ENCODE assay signal across 12 cellular contexts in the genomic region with DNA sequence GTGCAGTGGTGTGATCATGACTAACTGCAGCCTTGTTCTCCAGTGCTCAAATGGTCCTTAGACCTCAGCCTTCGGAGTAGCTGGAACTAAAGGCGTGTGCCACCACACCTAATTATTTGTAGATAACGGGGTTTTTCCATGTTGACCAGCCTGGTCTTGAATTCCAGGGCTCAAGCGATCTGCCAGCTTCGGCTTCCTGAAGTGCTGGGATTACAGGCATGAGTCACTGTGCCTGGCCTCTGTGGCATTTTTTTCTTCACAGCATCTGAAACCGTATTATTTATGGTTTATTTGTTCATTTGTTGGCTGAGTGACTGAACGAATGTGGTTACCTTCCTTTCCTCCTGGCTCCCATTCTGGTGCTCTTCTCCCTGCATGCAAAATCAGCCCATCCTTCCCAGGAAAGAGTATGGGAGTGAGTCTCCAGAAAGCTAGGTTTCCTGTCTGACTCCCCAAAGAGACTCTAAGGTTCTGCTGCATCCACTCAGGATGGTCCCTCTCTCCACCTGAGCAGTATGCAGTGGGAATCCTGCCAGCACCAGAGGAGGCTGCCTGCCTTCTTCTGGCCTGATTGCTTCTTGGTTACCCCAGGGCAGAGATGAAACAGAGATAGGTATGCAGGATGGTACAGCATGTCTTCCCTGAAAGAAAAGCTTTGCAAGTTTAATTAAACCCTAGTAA.
DNase-seq lines count a peak whose midpoint lies in the region; ATAC-seq and TF ChIP-seq lines count a peak whose summit lies in the region.
"Had no signal": no experiment of that assay in that cellular context is flagged by ENCODE, and none has a peak within 500 bp of the region (broad histone marks: within the 10 kb centered on the region; RNA-seq: fewer than 3 reads in every experiment).

No MANE protein-coding gene starts in this region.

- peak; percentile 63 for DNase-seq in Calu3
- DNase-seq in Panc1 (ENCODE audit: low read depth, low spot score), result no peak
- DNase-seq in dermis microvascular lymphatic vessel endothelial cell (ENCODE audit: low read depth in 2 of 2), result peak; percentile 61 to 78
- peak; percentile 8 for DNase-seq in pons (ENCODE audit: low spot score)
- DNase-seq in activated effector memory CD4-positive, alpha-beta T cell treated with Interleukin-2 at 50 U/mL for 16 hours, result no peak
- DNase-seq in left colon, result no peak
- DNase-seq in omental fat pad (ENCODE audit: low spot score), result no peak
- DNase-seq: activated CD4-positive, alpha-beta T cell treated with anti-CD3 and anti-CD28 coated beads for 4 hours; activated naive CD4-positive, alpha-beta T cell treated with anti-CD3 and anti-CD28 coated beads for 36 hours; NCI-H1092; NCI-H774 had no signal

- in situ Hi-C loops in Panc1 (cut with HindIII; ENCODE audit: low pct_unique_long_range_greater_than_20kb, low sequenced_read_pairs), result no loop called here

- H3K9me3 ChIP-seq in Panc1 (ENCODE audit: control insufficient read depth, insufficient read depth, low read depth, low read length), result no peaks in the 10 kb centered on the region

- H3K27ac ChIP-seq in Panc1 (ENCODE audit: low read length), result no peak overlapping the region

- no peaks in the 10 kb centered on the region for H3K9me3 Mint-ChIP-seq in Calu3 (ENCODE audit: low read depth, unreplicated experiment)

- no peaks in the 10 kb centered on the region for H3K27me3 Mint-ChIP-seq in Calu3 (ENCODE audit: unreplicated experiment)

- H3K4me3 ChIP-seq in Panc1 (ENCODE audit: low read depth in 2 of 2, low read length in 2 of 2), result no peak overlapping the region

- H3K27me3 ChIP-seq in Panc1 (ENCODE audit: control insufficient read depth, insufficient read depth, low read length), result no peaks in the 10 kb centered on the region

- no peaks in the 10 kb centered on the region for H3K4me1 ChIP-seq in Panc1 (ENCODE audit: control insufficient read depth, insufficient read depth, low read length)

- TF ChIP-seq CTCF in Calu3 (IDR thresholded peaks at IDR 0.05; ENCODE audit: unreplicated experiment), result no peak
- TF ChIP-seq CTCF in Panc1 (IDR thresholded peaks at IDR 0.05), result no peak
- no peak for TF ChIP-seq CTCF in omental fat pad (IDR thresholded peaks at IDR 0.05)

- peak overlapping the region; percentile 9 for H3K27ac Mint-ChIP-seq in Calu3 (ENCODE audit: unreplicated experiment)
- H3K27ac Mint-ChIP-seq: activated naive CD4-positive, alpha-beta T cell treated with anti-CD3 and anti-CD28 coated beads for 36 hours had no signal

- BruUV-seq in Calu3 (replicated peaks; lab: Mats Ljungman, UMichigan) (no TSS peak), Panc1 (replicated peaks; lab: Mats Ljungman, UMichigan) (no TSS peak)

- peak overlapping the region; percentile 12 for H3K4me3 Mint-ChIP-seq in Calu3 (ENCODE audit: low read depth, unreplicated experiment)
- H3K4me3 Mint-ChIP-seq: activated naive CD4-positive, alpha-beta T cell treated with anti-CD3 and anti-CD28 coated beads for 36 hours had no signal

- no peaks in the 10 kb centered on the region for H3K36me3 ChIP-seq in Panc1 (ENCODE audit: control insufficient read depth, insufficient read depth, low read length)

- H3K36me3 Mint-ChIP-seq in Calu3 (ENCODE audit: insufficient read depth, unreplicated experiment), result no peaks in the 10 kb centered on the region

- POLR2A ChIA-PET in Panc1 (lab: Charles Lee), result no interaction called here

- intact Hi-C loops in Calu3 (cut with micrococcal nuclease; ENCODE audit: unreplicated experiment) (loop anchor here (5.0 kb wide), 2 partner anchors 171 to 426 kb away; no protein-coding TSS in a partner anchor), Panc1 (cut with micrococcal nuclease; ENCODE audit: unreplicated experiment) (no loop called here), left colon (cut with DNase I, micrococcal nuclease) (no loop called here)

- CTCF ChIA-PET in Calu3 (lab: Charles Lee) (interaction anchor here (0.8 kb wide), 1 partner anchor 14 kb away, joined by 5 read pairs; no protein-coding TSS in a partner anchor), Panc1 (lab: Charles Lee) (no interaction called here)

- H3K4me1 Mint-ChIP-seq in Calu3 (ENCODE audit: low read depth, unreplicated experiment), result peaks cover 13% of the 10 kb centered on the region

- ATAC-seq in Panc1 (peak; percentile 72), GM19351 (IDR thresholded peaks at IDR 0.05; ENCODE audit: unreplicated experiment) (no peak), left colon (no peak), omental fat pad (ENCODE audit: low FRiP score) (no peak)

Comparison
In these comparisons a context has a peak if more than half of its experiments do, and no peak if none do; other contexts are left out.
1. DNase-seq: peak in Calu3 (single experiment), dermis microvascular lymphatic vessel endothelial cell (2 of 2) and pons (single experiment); none in Panc1 (single experiment), activated effector memory CD4-positive, alpha-beta T cell treated with Interleukin-2 at 50 U/mL for 16 hours (single experiment), left colon (0 of 2) and omental fat pad (single experiment).